ENCODE assay signal across 1 cellular context in genomic region chr1:157963713-157964112, GRCh38.
TF ChIP-seq lines count a peak whose summit lies in the region.

No MANE protein-coding gene starts in this region.

TF ChIP-seq in HCT116, 20 proteins besides CTCF, POLR2A, EP300 and RAD21:
- TF ChIP-seq REST (IDR thresholded peaks at IDR 0.05; ENCODE audit: low read depth) (no peak), FOSL1 (IDR thresholded peaks at IDR 0.05; ENCODE audit: low read depth) (no peak), YY1 (IDR thresholded peaks at IDR 0.05; ENCODE audit: extremely low read depth, insufficient replicate concordance, low read depth, low read length) (no peak), ZBTB33 (IDR thresholded peaks at IDR 0.05; ENCODE audit: extremely low read depth, insufficient replicate concordance, low read length) (no peak), POLR2AphosphoS5 (IDR thresholded peaks at IDR 0.05; ENCODE audit: low read depth, low read length) (no peak), SP1 (IDR thresholded peaks at IDR 0.05; ENCODE audit: low read depth) (no peak), JUND (IDR thresholded peaks at IDR 0.05) (no peak), MAX (IDR thresholded peaks at IDR 0.05) (no peak), EZH2 (IDR thresholded peaks at IDR 0.05) (no peak), ATF3 (IDR thresholded peaks at IDR 0.05) (no peak), EGR1 (IDR thresholded peaks at IDR 0.05; ENCODE audit: low read depth) (no peak), CBX3 (IDR thresholded peaks at IDR 0.05; ENCODE audit: low read depth) (no peak)
TF ChIP-seq in HCT116: peak in this region for 0.
